33 cellular contexts compared by ENCODE assay signal in genomic region chr13:112358156-112358555, GRCh38. TPM values are rescaled to one million over a fixed set of nuclear protein-coding genes. Genes with fewer than 3 reads are reported as not detected.
"Had no signal": no experiment of that assay in that cellular context is flagged by ENCODE, and none has a peak within 500 bp of the region (broad histone marks: within the 10 kb centered on the region; RNA-seq: fewer than 3 reads in every experiment).

No MANE protein-coding gene starts in this region.

- ATAC-seq: activated CD8-positive, alpha-beta T cell treated with anti-CD3 and anti-CD28 coated beads for 36 hours had no signal

- H3K4me3 ChIP-seq: PC-9 had no signal

- H2AFZ ChIP-seq: PC-9 had no signal

- DNase-seq: activated CD4-positive, alpha-beta T cell treated with anti-CD3 and anti-CD28 coated beads, Interleukin-2, amount 10 ng/mL, durations not matched to agents 24 days and 14 days; activated CD4-positive, alpha-beta T cell treated with anti-CD3 and anti-CD28 coated beads, Interleukin-2, amount 50 U/mL, for 4 hours; activated CD8-positive, alpha-beta T cell treated with anti-CD3 and anti-CD28 coated beads for 36 hours; activated gamma-delta T cell; activated naive CD4-positive, alpha-beta T cell treated with Interleukin-2 at 50 U/mL for 16 hours; activated naive CD8-positive, alpha-beta T cell treated with anti-CD3 and anti-CD28 coated beads, Interleukin-2, amount 10 ng/mL, durations not matched to agents 7 days and 5 days; activated T-cell treated with anti-CD3 and anti-CD28 coated beads, Interleukin-2, amount 50 U/mL, for 1 hour; brain microvascular endothelial cell; central memory CD4-positive, alpha-beta T cell; Karpas-422; KBM-7; NCI-H1105; NCI-H1417 treated with DMSO at 0.1 percent for 48 hours; NCI-H1694; NCI-H1930; NCI-H345; NCI-H524 treated with DMSO at 0.1 percent for 48 hours; NK-92 treated with Interleukin-12 subunit alpha and Interleukin-12 subunit beta, amount 100 ng/mL, for 24 hours; PC-9; Right ventricle myocardium superior; SW 1271; T1000; WERI-Rb-1 had no signal

- H3K4me2 ChIP-seq: PC-9 had no signal

- H3K27ac ChIP-seq: brain microvascular endothelial cell, PC-9, RWPE1, WERI-Rb-1 had no signal

- H3K27me3 ChIP-seq: brain microvascular endothelial cell had no signal

- H3K36me3 ChIP-seq: brain microvascular endothelial cell, WERI-Rb-1 had no signal

- FAIRE-seq: RCC 7860 had no signal

RNA-seq across cellular contexts. Expression of gene SPACA7, which starts 18.0 kb away (rescaled TPM):
- total RNA-seq: activated CD4-positive, alpha-beta T cell treated with anti-CD3 and anti-CD28 coated beads, Interleukin-2, amount 10 ng/mL, durations not matched to agents 24 days and 14 days; activated CD8-positive, alpha-beta memory T cell treated with anti-CD3 and anti-CD28 coated beads for 36 hours; activated CD8-positive, alpha-beta T cell treated with anti-CD3 and anti-CD28 coated beads for 36 hours; activated naive CD8-positive, alpha-beta T cell treated with anti-CD3 and anti-CD28 coated beads, Interleukin-2, amount 10 ng/mL, durations not matched to agents 7 days and 5 days; activated T-helper 2 cell treated with anti-CD3 and anti-CD28 coated beads, Interferon-gamma antibody, Interleukin-2, Interleukin-4, amounts not matched to agents 10 μg/mL and 5 μg/mL and 100 μg/mL, durations not matched to agents 14 hours and 24 hours and 36 hours; cerebellum; MCF 10A; NCI-H460; PC-9; Right ventricle myocardium superior; T-helper 1 cell treated with Interleukin-12 subunit alpha and Interleukin-12 subunit beta and Interleukin-4 antibody, amounts not matched to agents 30 ng/mL and 1 ng/mL, for 36 hours; T-helper 2 cell treated with Interferon-gamma antibody and Interleukin-4, amounts not matched to agents 100 ng/mL and 5 ng/mL, for 36 hours had no signal
- polyA plus RNA-seq: adipose tissue had no signal
